1 cellular context compared by ENCODE assay signal in the genomic region with DNA sequence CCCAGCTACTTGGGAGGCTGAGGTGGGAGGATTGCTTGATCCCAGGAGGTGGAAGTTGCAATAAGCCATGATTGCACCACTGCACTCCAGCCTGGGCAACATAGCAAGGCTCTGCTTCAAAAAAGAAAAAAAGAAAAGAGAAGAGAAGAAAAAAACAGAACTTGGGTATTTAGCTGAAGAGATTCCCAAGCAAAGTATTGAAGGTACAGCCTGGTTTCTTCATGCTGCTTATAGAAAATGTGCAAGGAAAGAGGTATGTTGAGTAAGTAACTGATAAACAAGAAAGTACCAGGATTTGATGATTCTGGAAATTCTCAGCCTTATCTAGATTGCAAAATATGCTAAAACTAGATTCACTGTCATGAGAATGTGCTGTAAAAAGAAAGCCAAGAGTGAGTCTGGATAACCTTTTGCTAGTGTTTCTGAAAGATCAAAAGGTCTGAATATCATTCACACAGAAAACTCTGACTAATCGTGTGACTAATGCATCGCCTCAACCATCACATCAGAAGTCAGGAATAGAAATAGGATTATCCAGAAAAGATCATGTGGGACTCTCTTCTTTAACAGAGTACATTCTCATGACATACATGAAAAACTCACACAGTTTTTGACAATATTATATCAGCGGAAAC.
TF ChIP-seq lines count a peak whose summit lies in the region.

No MANE protein-coding gene starts in this region.

TF ChIP-seq in HepG2, 621 proteins besides CTCF, POLR2A, EP300 and RAD21:
- no peak for TF ChIP-seq ZNF274 (CRISPR knock-in tag; IDR thresholded peaks at IDR 0.05)
- no peak for TF ChIP-seq MIER2 (CRISPR knock-in tag; IDR thresholded peaks at IDR 0.05)
- no peak for TF ChIP-seq MZF1 (CRISPR knock-in tag; IDR thresholded peaks at IDR 0.05; ENCODE audit: borderline replicate concordance)
- TF ChIP-seq GABPA (IDR thresholded peaks at IDR 0.05; ENCODE audit: low read depth, low read length) = no peak
- no peak for TF ChIP-seq GABPA (CRISPR knock-in tag; IDR thresholded peaks at IDR 0.05; ENCODE audit: low read depth)
- no peak for TF ChIP-seq ZNF264 (CRISPR knock-in tag; IDR thresholded peaks at IDR 0.05)
- TF ChIP-seq ZNF256 (CRISPR knock-in tag; conservative IDR thresholded peaks at IDR 0.05) = peak; percentile 98
- TF ChIP-seq MAFK (conservative IDR thresholded peaks at IDR 0.05 in 1 of 2, IDR thresholded peaks at IDR 0.05 in 1 of 2; ENCODE audit: low read length in 2 of 2) = 0 out of 4 replicates have a peak, but pooled peaks of 1 of the 2 experiments have one; percentile 3
